10 cellular contexts compared by ENCODE assay signal in the genomic region with DNA sequence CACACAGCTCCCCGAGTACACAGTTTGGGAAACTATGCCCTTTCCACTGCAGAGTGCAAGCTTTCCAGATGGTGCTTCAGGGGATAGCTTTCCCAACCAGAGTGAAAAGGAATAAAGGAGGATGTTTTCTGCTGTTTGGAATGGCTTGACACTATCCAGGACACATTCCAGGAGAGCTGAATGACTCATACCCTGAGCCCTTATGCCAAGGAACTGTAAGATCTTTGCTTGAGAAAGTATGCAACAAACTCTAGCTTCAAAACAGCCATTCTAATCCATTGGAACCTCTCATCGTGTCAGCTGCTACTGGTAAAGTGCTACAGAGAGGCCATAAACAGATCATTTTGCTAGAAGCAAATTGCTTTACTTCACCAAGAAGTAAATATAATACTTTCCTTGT. TPM values are rescaled to one million over a fixed set of nuclear protein-coding genes. Genes with fewer than 3 reads are reported as not detected.
DNase-seq lines count a peak whose midpoint lies in the region; ATAC-seq and FAIRE-seq lines count a peak whose summit lies in the region.
"Had no signal": no experiment of that assay in that cellular context is flagged by ENCODE, and none has a peak within 500 bp of the region (broad histone marks: within the 10 kb centered on the region; RNA-seq: fewer than 3 reads in every experiment).

No MANE protein-coding gene starts in this region.

- no peak for ATAC-seq in HG02973 (IDR thresholded peaks at IDR 0.05; ENCODE audit: unreplicated experiment)
- no peak for ATAC-seq in GM21447 (IDR thresholded peaks at IDR 0.05; ENCODE audit: unreplicated experiment)
- ATAC-seq: K562 had no signal

- DNase-seq in M059J (ENCODE audit: low read depth) (peak; percentile 95), epidermal melanocyte (ENCODE audit: insufficient read length, low spot score) (peak; percentile 93), mucosa of gallbladder (ENCODE audit: low spot score) (peak; percentile 70), NCI-H345 treated with DMSO at 0.1 percent for 48 hours (lab: John Stamatoyannopoulos, UW; ENCODE audit: unreplicated experiment) (no peak)
- no peak for DNase-seq in activated naive CD4-positive, alpha-beta T cell (lab: John Stamatoyannopoulos, UW)
- DNase-seq: activated naive CD8-positive, alpha-beta T cell treated with anti-CD3 and anti-CD28 coated beads, Interleukin-2, amount 10 ng/mL, durations not matched to agents 7 days and 5 days had no signal

- peak; percentile 93 for FAIRE-seq in A204.1 (lab: Jason Lieb, UNC)
- FAIRE-seq: K562 had no signal

RNA-seq across cellular contexts. Expression of gene ANKFY1, which starts 33.6 kb away (rescaled TPM):
- 17.5 and 37.4 TPM in 2 replicates for total RNA-seq in M059J (2014; rRNA removed; shearing (Covaris generic))
- total RNA-seq in mucosa of gallbladder, result 57.5 TPM

Comparison
In these comparisons a context has a peak if more than half of its experiments do, and no peak if none do; other contexts are left out.
1. DNase-seq: peak in M059J (single experiment), epidermal melanocyte (single experiment) and mucosa of gallbladder (single experiment); none in NCI-H345 treated with DMSO at 0.1 percent for 48 hours (single experiment) and activated naive CD4-positive, alpha-beta T cell (0 of 4).